In genomic region chr19:4976412-4977298, GRCh38 we compare ENCODE assay signal across 8 cellular contexts. TPM values are rescaled to one million over a fixed set of nuclear protein-coding genes. Genes with fewer than 3 reads are reported as not detected.
DNase-seq lines count a peak whose midpoint lies in the region; ATAC-seq, FAIRE-seq and TF ChIP-seq lines count a peak whose summit lies in the region.

No MANE protein-coding gene starts in this region.

- DNase-seq in GM10266 (ENCODE audit: extremely low spot score) (no peak), OCI-LY7 (ENCODE audit: low spot score) (no peak), midbrain (lab: John Stamatoyannopoulos, UW) (peak; percentile 78), uterus (peak; percentile 88 to 95), MG63 (no peak)

- H3K27ac ChIP-seq in OCI-LY7 (ENCODE audit: low read depth, low read length, poor library complexity, severe bottlenecking) (no peak overlapping the region), uterus (peak overlapping the region; percentile 90 to 96)

- H3K79me2 ChIP-seq in OCI-LY7 (ENCODE audit: insufficient read depth, low read depth, low read length): no peaks in the 10 kb centered on the region

- TF ChIP-seq CTCF in GM10266 (IDR thresholded peaks at IDR 0.05; ENCODE audit: control insufficient read depth, insufficient read depth, low read depth, missing control alignments) (peak; percentile 14), OCI-LY7 (conservative IDR thresholded peaks at IDR 0.05; ENCODE audit: low read length) (peak; percentile 45), uterus (IDR thresholded peaks at IDR 0.05) (peak; percentile 44 to 64 (median 58))

- H3K4me1 ChIP-seq in OCI-LY7 (ENCODE audit: insufficient read depth, low read length, poor library complexity, severe bottlenecking) (peaks cover 19% of the 10 kb centered on the region), uterus (peaks cover 19 to 30% of the 10 kb centered on the region in 2 donors)

- CTCF ChIA-PET in OCI-LY7 (lab: Charles Lee; ENCODE audit: unreplicated experiment): no interaction called here

- no TSS peak for BruUV-seq in OCI-LY7 (replicated peaks; lab: Mats Ljungman, UMichigan)

- intact Hi-C loops in OCI-LY7 (cut with micrococcal nuclease; ENCODE audit: unreplicated experiment) (no loop called here), uterus (cut with DNase I; ENCODE audit: low total_unique reads) (no loop called here)

- H3K4me2 ChIP-seq in OCI-LY7 (ENCODE audit: low read length): no peak overlapping the region; the same call in 1 of the 2 replicates

- H3K36me3 ChIP-seq in OCI-LY7 (ENCODE audit: insufficient read depth, low read length): peaks cover 9% of the 10 kb centered on the region; the same call in 1 of the 2 replicates
- H3K36me3 ChIP-seq in uterus: no peaks in the 10 kb centered on the region
- no peaks in the 10 kb centered on the region for H3K36me3 ChIP-seq in MG63

- H3K4me3 ChIP-seq in OCI-LY7 (ENCODE audit: low read depth, low read length, poor library complexity, severe bottlenecking) (no peak overlapping the region), uterus (peak overlapping the region; percentile 10 to 11), MG63 (no peak overlapping the region)

- H3K9me3 ChIP-seq in OCI-LY7 (ENCODE audit: low read length) (no peaks in the 10 kb centered on the region), uterus (no peaks in the 10 kb centered on the region), MG63 (no peaks in the 10 kb centered on the region)

- POLR2A ChIA-PET in OCI-LY7 (lab: Charles Lee): no interaction called here

- peak; percentile 31 to 37 for TF ChIP-seq POLR2A in uterus (IDR thresholded peaks at IDR 0.05)

- peak; percentile 96 for FAIRE-seq in endometrium (lab: Jason Lieb, UNC)

- H3K27me3 ChIP-seq in uterus (no peaks in the 10 kb centered on the region), MG63 (no peaks in the 10 kb centered on the region)

- no peak for ATAC-seq in GM18873 (IDR thresholded peaks at IDR 0.05; ENCODE audit: low FRiP score, unreplicated experiment)
- ATAC-seq in HG03439 (IDR thresholded peaks at IDR 0.05; ENCODE audit: unreplicated experiment): no peak

- no peak overlapping the region for H2AFZ ChIP-seq in OCI-LY7 (ENCODE audit: low read length)

- no peaks in the 10 kb centered on the region for H3K9me2 ChIP-seq in OCI-LY7 (ENCODE audit: insufficient read depth, low read length)

- no peaks in the 10 kb centered on the region for H4K20me1 ChIP-seq in OCI-LY7 (ENCODE audit: insufficient read depth, low read length)

RNA-seq across cellular contexts. Expression of gene KDM4B, which starts 7.7 kb away (rescaled TPM):
- total RNA-seq in OCI-LY7 (2014; rRNA removed; shearing (Covaris generic)): 14.2 and 24.3 TPM in 2 replicates
- total RNA-seq in OCI-LY7 (2022) (36.3 and 44.2 TPM in 2 replicates), uterus (10 to 100 TPM; 18.4 to 94.7 (median 25.6) TPM)
- 10.3 and 23.5 TPM in 2 replicates for total RNA-seq in MG63 (2014; rRNA removed; shearing (Covaris generic); ENCODE audit: low replicate concordance)

Comparison
In these comparisons a context has a peak if more than half of its experiments do, and no peak if none do; other contexts are left out.
1. DNase-seq: peak in midbrain (single experiment) and uterus (2 of 2); none in GM10266 (single experiment), OCI-LY7 (single experiment) and MG63 (single experiment).
2. H3K4me3 ChIP-seq: peak in uterus (2 of 2); none in OCI-LY7 (single experiment) and MG63 (single experiment).
3. Peak in every context shown above with its lines, with median percentiles within 50 percentile points of each other: CTCF ChIP-seq.